ENCODE assay signal across 16 cellular contexts in the genomic region with DNA sequence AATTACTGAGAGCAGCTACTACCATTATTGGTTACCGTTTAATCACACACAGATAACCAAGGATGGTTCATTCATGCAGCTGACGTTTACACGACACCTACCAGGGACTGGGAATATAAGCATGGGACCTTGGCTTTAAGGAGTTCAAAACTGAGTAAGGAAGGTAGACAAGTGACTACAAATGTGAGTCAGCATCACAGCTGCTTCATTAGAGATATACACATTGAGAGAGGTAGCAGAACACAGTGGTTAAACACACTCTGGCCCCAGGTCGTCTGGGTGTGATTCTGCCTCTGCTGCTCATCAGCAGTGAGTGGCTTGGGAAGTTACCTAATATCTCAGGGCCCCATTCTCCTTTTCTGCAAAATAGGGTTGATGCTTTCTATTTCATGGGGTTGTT.
DNase-seq lines count a peak whose midpoint lies in the region; ATAC-seq, FAIRE-seq and TF ChIP-seq lines count a peak whose summit lies in the region.
"Had no signal": no experiment of that assay in that cellular context is flagged by ENCODE, and none has a peak within 500 bp of the region (broad histone marks: within the 10 kb centered on the region; RNA-seq: fewer than 3 reads in every experiment).

No MANE protein-coding gene starts in this region.

- TF ChIP-seq CTCF in psoas muscle (IDR thresholded peaks at IDR 0.05): no peak

- ATAC-seq in activated T-cell treated with anti-CD3 and anti-CD28 coated beads, Interleukin-2, amount 50 U/mL, for 72 hours (replicated peaks in 1 of 2): peak; percentile 36 to 55
- ATAC-seq in GM21447 (IDR thresholded peaks at IDR 0.05; ENCODE audit: unreplicated experiment): peak; percentile 71
- peak; percentile 62 for ATAC-seq in HG03280 (IDR thresholded peaks at IDR 0.05; ENCODE audit: unreplicated experiment)
- ATAC-seq in psoas muscle: peak; percentile 3 to 49 (median 42)

- WGBS in psoas muscle, 3 donors: 44 to 74% (median 57%) methylated on average over 4 of the region's 4 CpGs

- intact Hi-C loops in psoas muscle (cut with DNase I): loop anchor here (5.0 kb wide), 4 partner anchors 37 to 267 kb away; a partner anchor contains a TSS
- intact Hi-C loops in activated T-helper 1 cell treated with anti-CD3 and anti-CD28 coated beads, Interleukin-12 subunit alpha, Interleukin-12 subunit beta, Interleukin-2, Interleukin-4 antibody, amounts not matched to agents 30 ng/mL and 10 ng/mL and 1 ng/mL, durations not matched to agents 14 hours and 24 hours and 36 hours (cut with micrococcal nuclease): no loop called here

- no peaks in the 10 kb centered on the region for H3K27me3 Mint-ChIP-seq in activated T-cell treated with anti-CD3 and anti-CD28 coated beads, Interleukin-2, amount 50 U/mL, for 72 hours (ENCODE audit: low read depth)
- H3K27me3 Mint-ChIP-seq in activated T-cell treated with anti-CD3 and anti-CD28 coated beads, Interleukin-2, amount 50 U/mL, for 24 hours: no peaks in the 10 kb centered on the region
- no peaks in the 10 kb centered on the region for H3K27me3 Mint-ChIP-seq in activated T-helper 1 cell treated with anti-CD3 and anti-CD28 coated beads, Interleukin-12 subunit alpha, Interleukin-12 subunit beta, Interleukin-2, Interleukin-4 antibody, amounts not matched to agents 30 ng/mL and 10 ng/mL and 1 ng/mL, durations not matched to agents 14 hours and 24 hours and 36 hours (ENCODE audit: insufficient read depth)

- no peak for DNase-seq in activated T-cell treated with anti-CD3 and anti-CD28 coated beads, Interleukin-2, amount 50 U/mL, for 72 hours
- no peak for DNase-seq in activated T-cell treated with anti-CD3 and anti-CD28 coated beads, Interleukin-2, amount 50 U/mL, for 24 hours
- no peak for DNase-seq in psoas muscle
- DNase-seq in DMS153 (lab: John Stamatoyannopoulos, UW): no peak
- no peak for DNase-seq in activated T-helper 1 cell treated with anti-CD3 and anti-CD28 coated beads, Interleukin-12 subunit alpha, Interleukin-12 subunit beta, Interleukin-2, Interleukin-4 antibody, amounts not matched to agents 30 ng/mL and 10 ng/mL and 1 ng/mL, durations not matched to agents 14 hours and 24 hours and 36 hours (ENCODE audit: low spot score)
- no peak for DNase-seq in HTR-8/SVneo (ENCODE audit: insufficient read length, low spot score)
- DNase-seq: amygdala, foreskin melanocyte, H9, NCI-H1092 treated with DMSO at 0.1 percent for 48 hours, NCI-H510A had no signal

- no peaks in the 10 kb centered on the region for H3K9me3 ChIP-seq in psoas muscle

- H3K4me3 ChIP-seq in psoas muscle: peak overlapping the region; percentile 54
- H3K4me3 ChIP-seq: skin epidermis had no signal

- no peaks in the 10 kb centered on the region for H3K36me3 Mint-ChIP-seq in activated T-cell treated with anti-CD3 and anti-CD28 coated beads, Interleukin-2, amount 50 U/mL, for 72 hours (ENCODE audit: insufficient read depth in 2 of 2)
- H3K36me3 Mint-ChIP-seq in activated T-cell treated with anti-CD3 and anti-CD28 coated beads, Interleukin-2, amount 50 U/mL, for 24 hours (ENCODE audit: low read depth): peaks cover 21% of the 10 kb centered on the region
- peaks cover 7% of the 10 kb centered on the region for H3K36me3 Mint-ChIP-seq in activated T-helper 1 cell treated with anti-CD3 and anti-CD28 coated beads, Interleukin-12 subunit alpha, Interleukin-12 subunit beta, Interleukin-2, Interleukin-4 antibody, amounts not matched to agents 30 ng/mL and 10 ng/mL and 1 ng/mL, durations not matched to agents 14 hours and 24 hours and 36 hours (ENCODE audit: low read depth)

- H3K27ac ChIP-seq in psoas muscle: peak overlapping the region; percentile 94
- H3K27ac ChIP-seq: skin epidermis had no signal

- no peak overlapping the region for H3K27ac Mint-ChIP-seq in activated T-cell treated with anti-CD3 and anti-CD28 coated beads, Interleukin-2, amount 50 U/mL, for 72 hours
- no peak overlapping the region for H3K27ac Mint-ChIP-seq in activated T-cell treated with anti-CD3 and anti-CD28 coated beads, Interleukin-2, amount 50 U/mL, for 24 hours
- no peak overlapping the region for H3K27ac Mint-ChIP-seq in activated T-helper 1 cell treated with anti-CD3 and anti-CD28 coated beads, Interleukin-12 subunit alpha, Interleukin-12 subunit beta, Interleukin-2, Interleukin-4 antibody, amounts not matched to agents 30 ng/mL and 10 ng/mL and 1 ng/mL, durations not matched to agents 14 hours and 24 hours and 36 hours

- H3K4me1 Mint-ChIP-seq in activated T-cell treated with anti-CD3 and anti-CD28 coated beads, Interleukin-2, amount 50 U/mL, for 72 hours (ENCODE audit: low read depth): peaks cover 7% of the 10 kb centered on the region
- peaks cover 3% of the 10 kb centered on the region for H3K4me1 Mint-ChIP-seq in activated T-cell treated with anti-CD3 and anti-CD28 coated beads, Interleukin-2, amount 50 U/mL, for 24 hours (ENCODE audit: low read depth)
- H3K4me1 Mint-ChIP-seq in activated T-helper 1 cell treated with anti-CD3 and anti-CD28 coated beads, Interleukin-12 subunit alpha, Interleukin-12 subunit beta, Interleukin-2, Interleukin-4 antibody, amounts not matched to agents 30 ng/mL and 10 ng/mL and 1 ng/mL, durations not matched to agents 14 hours and 24 hours and 36 hours (ENCODE audit: low read depth): peaks cover 16% of the 10 kb centered on the region

- H3K9me3 Mint-ChIP-seq in activated T-cell treated with anti-CD3 and anti-CD28 coated beads, Interleukin-2, amount 50 U/mL, for 72 hours: no peaks in the 10 kb centered on the region
- H3K9me3 Mint-ChIP-seq in activated T-cell treated with anti-CD3 and anti-CD28 coated beads, Interleukin-2, amount 50 U/mL, for 24 hours: no peaks in the 10 kb centered on the region
- H3K9me3 Mint-ChIP-seq in activated T-helper 1 cell treated with anti-CD3 and anti-CD28 coated beads, Interleukin-12 subunit alpha, Interleukin-12 subunit beta, Interleukin-2, Interleukin-4 antibody, amounts not matched to agents 30 ng/mL and 10 ng/mL and 1 ng/mL, durations not matched to agents 14 hours and 24 hours and 36 hours: no peaks in the 10 kb centered on the region
- H3K9me3 Mint-ChIP-seq: H9, nephron had no signal

- no peak for FAIRE-seq in HTR-8/SVneo (lab: Jason Lieb, UNC)
- FAIRE-seq: A204.1 had no signal

- peaks cover 71% of the 10 kb centered on the region for H3K4me1 ChIP-seq in psoas muscle

- H3K27me3 ChIP-seq in psoas muscle (ENCODE audit: insufficient read depth in 3 of 3, low read length in 2 of 3): no peaks in the 10 kb centered on the region

- no peaks in the 10 kb centered on the region for H3K36me3 ChIP-seq in psoas muscle (ENCODE audit: insufficient read depth in 1 of 2, low read depth in 1 of 2)

- H3K4me3 Mint-ChIP-seq in activated T-cell treated with anti-CD3 and anti-CD28 coated beads, Interleukin-2, amount 50 U/mL, for 72 hours: no peak overlapping the region
- no peak overlapping the region for H3K4me3 Mint-ChIP-seq in activated T-cell treated with anti-CD3 and anti-CD28 coated beads, Interleukin-2, amount 50 U/mL, for 24 hours
- H3K4me3 Mint-ChIP-seq in activated T-helper 1 cell treated with anti-CD3 and anti-CD28 coated beads, Interleukin-12 subunit alpha, Interleukin-12 subunit beta, Interleukin-2, Interleukin-4 antibody, amounts not matched to agents 30 ng/mL and 10 ng/mL and 1 ng/mL, durations not matched to agents 14 hours and 24 hours and 36 hours: no peak overlapping the region
- H3K4me3 Mint-ChIP-seq: H9, nephron had no signal
